ENCODE assay signal across 9 cellular contexts in genomic region chr5:147481857-147482256, GRCh38. TPM values are rescaled to one million over a fixed set of nuclear protein-coding genes. Genes with fewer than 3 reads are reported as not detected.
A peak's percentile ranks its signal among the peaks of the same experiment; 100 is the strongest.
DNase-seq lines count a peak whose midpoint lies in the region; TF ChIP-seq lines count a peak whose summit lies in the region.
"Had no signal": no experiment of that assay in that cellular context is flagged by ENCODE, and none has a peak within 500 bp of the region (broad histone marks: within the 10 kb centered on the region; RNA-seq: fewer than 3 reads in every experiment).

No MANE protein-coding gene starts in this region.

- peaks cover 9% of the 10 kb centered on the region; the same call in 1 of the 2 replicates for H3K36me3 Mint-ChIP-seq in HFFc6 (ENCODE audit: low read depth)

- H3K36me3 ChIP-seq in SJCRH30: no peaks in the 10 kb centered on the region

- no peaks in the 10 kb centered on the region for H3K9me3 Mint-ChIP-seq in HFFc6

- H3K27me3 ChIP-seq in SJCRH30: no peaks in the 10 kb centered on the region

- no peak for TF ChIP-seq CTCF in GM10266 (IDR thresholded peaks at IDR 0.05; ENCODE audit: control insufficient read depth, insufficient read depth, low read depth, missing control alignments)
- TF ChIP-seq CTCF in HFFc6 (IDR thresholded peaks at IDR 0.05): no peak

- H3K4me3 Mint-ChIP-seq in HFFc6: 0 out of 2 replicates have a peak overlapping the region, but pooled peaks have one; percentile 17

- H3K27ac ChIP-seq in SJCRH30 (peak overlapping the region; percentile 17), caudate nucleus (ENCODE audit: low read depth, low read length) (no peak overlapping the region)
- H3K27ac ChIP-seq: parathyroid adenoma had no signal

- peaks cover 74% of the 10 kb centered on the region for H3K4me1 Mint-ChIP-seq in HFFc6 (ENCODE audit: low read depth)

- DNase-seq in GM10266 (ENCODE audit: extremely low spot score) (peak; percentile 42), HFFc6 (peak; percentile 47), SJCRH30 (peak in 1 of 2 experiments; percentile 13), medulla oblongata (ENCODE audit: extremely low spot score) (peak; percentile 30), cerebellum (ENCODE audit: low spot score) (no peak), caudate nucleus (lab: John Stamatoyannopoulos, UW) (no peak), SHP77 treated with DMSO at 0.1 percent for 48 hours (lab: John Stamatoyannopoulos, UW) (no peak)
- no peak for DNase-seq in activated CD4-positive, alpha-beta T cell treated with anti-CD3 and anti-CD28 coated beads for 1 hour

- peak overlapping the region; percentile 98 for H3K27ac Mint-ChIP-seq in HFFc6

- H3K9me3 ChIP-seq in SJCRH30 (replicated peaks): peaks cover 4% of the 10 kb centered on the region; the same call in 1 of the 2 replicates

- H3K4me1 ChIP-seq in SJCRH30: peaks cover 10% of the 10 kb centered on the region
- H3K4me1 ChIP-seq: parathyroid adenoma had no signal

- no peaks in the 10 kb centered on the region; the same call in 1 of the 2 replicates for H3K27me3 Mint-ChIP-seq in HFFc6 (ENCODE audit: insufficient read depth)

- no peak overlapping the region for H3K4me3 ChIP-seq in SJCRH30

RNA-seq across cellular contexts. Expression of gene DPYSL3, which starts 28.0 kb away (rescaled TPM):
- total RNA-seq in HFFc6 (2021; fragmentation: NEBNext Ultra II Directional; extraction: Animal tissue kit (Norgen Biotek cat#: 25700)): 10 to 100 TPM; 41.9 to 57.7 (median 55.3) TPM
- 42.2 and 42.7 TPM in 2 replicates for total RNA-seq in SJCRH30 (2014; rRNA removed; shearing (Covaris generic))
- total RNA-seq in cerebellum: 497 TPM

Comparison
In these comparisons a context has a peak if more than half of its experiments do, and no peak if none do; other contexts are left out.
1. DNase-seq: peak in GM10266 (single experiment), HFFc6 (single experiment) and medulla oblongata (single experiment); none in cerebellum (single experiment), caudate nucleus (0 of 61), activated CD4-positive, alpha-beta T cell treated with anti-CD3 and anti-CD28 coated beads for 1 hour (single experiment) and SHP77 treated with DMSO at 0.1 percent for 48 hours (single experiment).